ENCODE assay signal across 9 cellular contexts in genomic region chr2:28407976-28408690, GRCh38. TPM values are rescaled to one million over a fixed set of nuclear protein-coding genes. Genes with fewer than 3 reads are reported as not detected.
DNase-seq lines count a peak whose midpoint lies in the region; ATAC-seq and TF ChIP-seq lines count a peak whose summit lies in the region.
"Had no signal": no experiment of that assay in that cellular context is flagged by ENCODE, and none has a peak within 500 bp of the region (broad histone marks: within the 10 kb centered on the region; RNA-seq: fewer than 3 reads in every experiment).

No MANE protein-coding gene starts in this region.

- H3K9me3 ChIP-seq in T-helper 17 cell (ENCODE audit: control insufficient read depth, low read length, poor library complexity, severe bottlenecking) (no peaks in the 10 kb centered on the region), esophagus squamous epithelium (no peaks in the 10 kb centered on the region)
- H3K9me3 ChIP-seq: HAP-1 had no signal

- peak overlapping the region; percentile 9 for H3K4me3 Mint-ChIP-seq in T-helper 17 cell

- H3K4me3 ChIP-seq in esophagus squamous epithelium (peak overlapping the region in 1 of 4 donors; percentile 1), skin epidermis (no peak overlapping the region)
- H3K4me3 ChIP-seq: HAP-1 had no signal

- H3K27me3 Mint-ChIP-seq in T-helper 17 cell = no peaks in the 10 kb centered on the region

- no peak for TF ChIP-seq POLR2A in esophagus squamous epithelium (IDR thresholded peaks at IDR 0.05)

- DNase-seq in NCI-H82 (lab: John Stamatoyannopoulos, UW) = peak; percentile 42
- no peak for DNase-seq in NCI-H82 treated with DMSO at 0.1 percent for 48 hours (lab: John Stamatoyannopoulos, UW; ENCODE audit: unreplicated experiment)
- DNase-seq in T-helper 17 cell = no peak
- no peak for DNase-seq in esophagus squamous epithelium (lab: John Stamatoyannopoulos, UW)
- no peak for DNase-seq in NCI-H2081 treated with DMSO at 0.1 percent for 48 hours (lab: John Stamatoyannopoulos, UW)
- DNase-seq in NCI-H226 = no peak
- DNase-seq in stimulated activated CD8-positive, alpha-beta memory T cell treated with anti-CD3 and anti-CD28 coated beads, Interleukin-4, amount 100 ng/mL, for 48 hours = no peak

- H3K4me1 Mint-ChIP-seq in T-helper 17 cell = peaks cover 57% of the 10 kb centered on the region

- no peak for TF ChIP-seq CTCF in esophagus squamous epithelium (IDR thresholded peaks at IDR 0.05)

- ATAC-seq in T-helper 17 cell = no peak

- H3K27me3 ChIP-seq in esophagus squamous epithelium = no peaks in the 10 kb centered on the region

- H3K4me1 ChIP-seq in esophagus squamous epithelium = peaks cover 80 to 100% (median 93%) of the 10 kb centered on the region in 3 donors
- H3K4me1 ChIP-seq: HAP-1 had no signal

- H3K36me3 ChIP-seq in esophagus squamous epithelium = peaks cover 96 to 100% (median 98%) of the 10 kb centered on the region in 3 donors
- H3K36me3 ChIP-seq: HAP-1 had no signal

- H3K27ac ChIP-seq in esophagus squamous epithelium (peak overlapping the region; percentile 68 to 84 (median 80)), skin epidermis (peak overlapping the region in 13 of 21 experiments; percentile 2 to 86 (median 70))

- intact Hi-C loops in esophagus squamous epithelium (cut with DNase I) = loop anchor here (10.0 kb wide), 1 partner anchor 653 kb away; no protein-coding TSS in a partner anchor

- peaks cover 3% of the 10 kb centered on the region for H3K36me3 Mint-ChIP-seq in T-helper 17 cell (ENCODE audit: low read depth)

- WGBS in esophagus squamous epithelium, 2 donors = 74 to 80% methylated on average over 5 of the region's 5 CpGs

- H3K27ac Mint-ChIP-seq in T-helper 17 cell = peak overlapping the region; percentile 99

RNA-seq across cellular contexts. Expression of gene FOSL2, which starts 15.5 kb away (rescaled TPM):
- total RNA-seq in T-helper 17 cell = 100 to 1,000 TPM; 114 to 153 TPM
- total RNA-seq in esophagus squamous epithelium = 100 to 1,000 TPM; 100 to 234 (median 144) TPM
